8 cellular contexts compared by ENCODE assay signal in the genomic region with DNA sequence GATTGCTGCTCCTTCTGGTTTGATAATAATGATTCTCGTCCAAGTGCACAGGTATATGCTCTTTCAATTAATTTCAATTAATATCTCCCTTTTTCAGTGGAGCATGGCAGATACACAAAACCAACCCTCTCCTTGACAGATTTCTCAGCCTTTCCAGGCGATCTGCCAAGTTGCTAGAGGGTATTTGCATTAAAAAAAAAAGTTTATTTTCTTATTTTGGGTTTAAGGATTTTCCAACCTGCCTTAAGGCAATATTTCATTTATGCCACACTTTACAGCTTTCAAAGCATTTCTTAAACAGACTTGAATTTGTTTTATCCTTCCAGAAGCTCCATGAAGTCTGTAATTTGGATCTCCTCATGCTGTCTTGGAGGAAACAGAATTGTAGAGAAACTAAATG. TPM values are rescaled to one million over a fixed set of nuclear protein-coding genes. Genes with fewer than 3 reads are reported as not detected.
DNase-seq lines count a peak whose midpoint lies in the region; ATAC-seq and TF ChIP-seq lines count a peak whose summit lies in the region.

No MANE protein-coding gene starts in this region.

- intact Hi-C loops in heart left ventricle (cut with DNase I): loop anchor here in 2 of 10 donors (2.0 to 5.0 kb wide), 4 partner anchors 23 to 55 kb away; partner anchors contain the start of gene RPS6KA5 (in 1 of the 2)
- intact Hi-C loops in left ventricle myocardium superior (cut with micrococcal nuclease): no loop called here

- DNase-seq in heart left ventricle: no peak
- no peak for DNase-seq in left ventricle myocardium superior
- no peak for DNase-seq in activated naive CD8-positive, alpha-beta T cell treated with anti-CD3 and anti-CD28 coated beads for 36 hours
- no peak for DNase-seq in upper lobe of left lung
- DNase-seq in activated gamma-delta T cell (lab: John Stamatoyannopoulos, UW): no peak
- DNase-seq in central memory CD4-positive, alpha-beta T cell: no peak

- H3K9me3 Mint-ChIP-seq in activated naive CD8-positive, alpha-beta T cell treated with anti-CD3 and anti-CD28 coated beads for 36 hours: peaks cover 4% of the 10 kb centered on the region

- 56 to 80% (median 73%) methylated on average over 2 of the region's 2 CpGs for WGBS in heart left ventricle, 4 donors
- WGBS in liver: 69% methylated on average over 2 of the region's 2 CpGs
- 54% methylated on average over 2 of the region's 2 CpGs for WGBS in upper lobe of left lung, 2 donors

- TF ChIP-seq RAD21 in liver (IDR thresholded peaks at IDR 0.05): no peak

- TF ChIP-seq EP300 in upper lobe of left lung (IDR thresholded peaks at IDR 0.05): no peak

- H3K36me3 ChIP-seq in heart left ventricle (peaks cover 0 to 26% (median 4%) of the 10 kb centered on the region in 9 donors), liver (ENCODE audit: control insufficient read depth in 4 of 4, insufficient read depth in 3 of 4, low read depth in 1 of 4, low read length in 3 of 4) (peaks cover 0 to 5% (median 1%) of the 10 kb centered on the region in 4 donors), upper lobe of left lung (peaks cover 0 to 6% (median 2%) of the 10 kb centered on the region in 4 donors)

- peaks cover 50% of the 10 kb centered on the region for H3K36me3 Mint-ChIP-seq in activated naive CD8-positive, alpha-beta T cell treated with anti-CD3 and anti-CD28 coated beads for 36 hours

- H3K27me3 Mint-ChIP-seq in activated naive CD8-positive, alpha-beta T cell treated with anti-CD3 and anti-CD28 coated beads for 36 hours: no peaks in the 10 kb centered on the region

- H3K9me3 ChIP-seq in heart left ventricle (peaks cover 0 to 4% (median 0%) of the 10 kb centered on the region in 12 donors), liver (ENCODE audit: control insufficient read depth in 4 of 4, low read length in 3 of 4) (no peaks in the 10 kb centered on the region), upper lobe of left lung (no peaks in the 10 kb centered on the region)

- H3K27ac ChIP-seq in heart left ventricle: peak overlapping the region; percentile 92 to 99 (median 96)
- peak overlapping the region; percentile 94 to 98 for H3K27ac ChIP-seq in liver (ENCODE audit: low read depth in 1 of 2, low read length in 2 of 2)
- H3K27ac ChIP-seq in upper lobe of left lung: peak overlapping the region; percentile 91 to 96 (median 95)

- peaks cover 5 to 60% (median 42%) of the 10 kb centered on the region in 12 donors for H3K4me1 ChIP-seq in heart left ventricle
- peaks cover 13 to 40% (median 31%) of the 10 kb centered on the region in 4 donors for H3K4me1 ChIP-seq in liver (ENCODE audit: control insufficient read depth in 4 of 4, insufficient read depth in 4 of 4, low read length in 3 of 4)
- H3K4me1 ChIP-seq in upper lobe of left lung: peaks cover 24 to 54% (median 38%) of the 10 kb centered on the region in 4 donors

- peak overlapping the region; percentile 96 for H3K27ac Mint-ChIP-seq in activated naive CD8-positive, alpha-beta T cell treated with anti-CD3 and anti-CD28 coated beads for 36 hours

- peaks cover 58% of the 10 kb centered on the region for H3K4me1 Mint-ChIP-seq in activated naive CD8-positive, alpha-beta T cell treated with anti-CD3 and anti-CD28 coated beads for 36 hours

- H3K27me3 ChIP-seq in heart left ventricle: no peaks in the 10 kb centered on the region
- no peaks in the 10 kb centered on the region for H3K27me3 ChIP-seq in liver (ENCODE audit: control insufficient read depth in 4 of 4, insufficient read depth in 4 of 4, low read length in 3 of 4)
- no peaks in the 10 kb centered on the region for H3K27me3 ChIP-seq in upper lobe of left lung

- H3K4me3 Mint-ChIP-seq in activated naive CD8-positive, alpha-beta T cell treated with anti-CD3 and anti-CD28 coated beads for 36 hours: peak overlapping the region; percentile 99

- H3K9ac ChIP-seq in liver (ENCODE audit: low read depth in 1 of 2, low read length in 2 of 2): peak overlapping the region in 1 of 2 donors; percentile 28

- no peak for ATAC-seq in heart left ventricle
- ATAC-seq in left ventricle myocardium superior: no peak
- ATAC-seq in upper lobe of left lung (ENCODE audit: low FRiP score in 2 of 2): no peak
- ATAC-seq in GM19395 (IDR thresholded peaks at IDR 0.05; ENCODE audit: unreplicated experiment): no peak

- H3K4me3 ChIP-seq in heart left ventricle: peak overlapping the region in 11 of 12 donors; percentile 64 to 92 (median 77)
- H3K4me3 ChIP-seq in liver (ENCODE audit: low read depth in 1 of 3, low read length in 3 of 3): peak overlapping the region; percentile 72 to 89 (median 87)
- peak overlapping the region in 3 of 4 donors; percentile 58 to 63 (median 59) for H3K4me3 ChIP-seq in upper lobe of left lung

- TF ChIP-seq CTCF in heart left ventricle (IDR thresholded peaks at IDR 0.05) (no peak), liver (IDR thresholded peaks at IDR 0.05; ENCODE audit: low read depth, low read length, missing input control) (no peak), upper lobe of left lung (IDR thresholded peaks at IDR 0.05) (no peak)

- TF ChIP-seq POLR2A in heart left ventricle (IDR thresholded peaks at IDR 0.05): no peak
- no peak for TF ChIP-seq POLR2A in upper lobe of left lung (IDR thresholded peaks at IDR 0.05)

TF ChIP-seq in liver, 16 proteins besides CTCF, POLR2A, EP300 and RAD21 (continues in another document):
- TF ChIP-seq MAX (IDR thresholded peaks at IDR 0.05) (no peak), FOXA1 (IDR thresholded peaks at IDR 0.05) (no peak), FOXA2 (IDR thresholded peaks at IDR 0.05) (no peak), GABPA (IDR thresholded peaks at IDR 0.05 in 1 of 2, conservative IDR thresholded peaks at IDR 0.05 in 1 of 2) (no peak), HNF4A (conservative IDR thresholded peaks at IDR 0.05) (no peak), HNF4G (IDR thresholded peaks at IDR 0.05) (no peak), NR2F2 (IDR thresholded peaks at IDR 0.05) (no peak), SP1 (IDR thresholded peaks at IDR 0.05) (no peak), ATF3 (IDR thresholded peaks at IDR 0.05) (no peak), RXRA (IDR thresholded peaks at IDR 0.05) (no peak), JUND (IDR thresholded peaks at IDR 0.05) (no peak)
- TF ChIP-seq, protein P1, sequence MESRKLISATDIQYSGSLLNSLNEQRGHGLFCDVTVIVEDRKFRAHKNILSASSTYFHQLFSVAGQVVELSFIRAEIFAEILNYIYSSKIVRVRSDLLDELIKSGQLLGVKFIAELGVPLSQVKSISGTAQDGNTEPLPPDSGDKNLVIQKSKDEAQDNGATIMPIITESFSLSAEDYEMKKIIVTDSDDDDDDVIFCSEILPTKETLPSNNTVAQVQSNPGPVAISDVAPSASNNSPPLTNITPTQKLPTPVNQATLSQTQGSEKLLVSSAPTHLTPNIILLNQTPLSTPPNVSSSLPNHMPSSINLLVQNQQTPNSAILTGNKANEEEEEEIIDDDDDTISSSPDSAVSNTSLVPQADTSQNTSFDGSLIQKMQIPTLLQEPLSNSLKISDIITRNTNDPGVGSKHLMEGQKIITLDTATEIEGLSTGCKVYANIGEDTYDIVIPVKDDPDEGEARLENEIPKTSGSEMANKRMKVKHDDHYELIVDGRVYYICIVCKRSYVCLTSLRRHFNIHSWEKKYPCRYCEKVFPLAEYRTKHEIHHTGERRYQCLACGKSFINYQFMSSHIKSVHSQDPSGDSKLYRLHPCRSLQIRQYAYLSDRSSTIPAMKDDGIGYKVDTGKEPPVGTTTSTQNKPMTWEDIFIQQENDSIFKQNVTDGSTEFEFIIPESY (IDR thresholded peaks at IDR 0.05): no peak

RNA-seq across cellular contexts. Expression of gene DGLUCY, which starts 2.1 kb away (rescaled TPM):
- total RNA-seq in heart left ventricle (100 to 1,000 TPM; 120 to 234 (median 184) TPM), left ventricle myocardium superior (254 TPM), liver (10 to 100 TPM; 26.1 to 58.1 TPM), upper lobe of left lung (100 to 1,000 TPM in 2 of 6 donors, 10 to 100 TPM in 4; 54.7 to 141 (median 80.3) TPM)
- polyA plus RNA-seq in heart left ventricle (100 to 1,000 TPM in 1 of 2 donors, 10 to 100 TPM in 1; 53.7 to 128 TPM), liver (10 to 100 TPM; 17.9 to 23.6 TPM)
- total RNA-seq in activated naive CD8-positive, alpha-beta T cell treated with anti-CD3 and anti-CD28 coated beads for 36 hours: 10 to 100 TPM; 31.9 to 36.1 TPM

RNA-seq across cellular contexts. Expression of gene RPS6KA5, which starts 55.5 kb away (rescaled TPM):
- 10 to 100 TPM in 3 of 9 donors, 1 to 10 TPM in 6; 6.5 to 13.3 (median 8.7) TPM for total RNA-seq in heart left ventricle
- polyA plus RNA-seq in heart left ventricle: 1 to 10 TPM in 1 of 2 donors, under 1 TPM in 1; 0.72 to 1.8 TPM
- total RNA-seq in left ventricle myocardium superior: 11.9 TPM
- total RNA-seq in activated naive CD8-positive, alpha-beta T cell treated with anti-CD3 and anti-CD28 coated beads for 36 hours: 10 to 100 TPM; 10.1 to 13.1 TPM
- total RNA-seq in liver: 1 to 10 TPM; 1.4 to 2.3 TPM
- 1 to 10 TPM in 1 of 2 donors, under 1 TPM in 1; 0.52 to 1.1 TPM for polyA plus RNA-seq in liver
- total RNA-seq in upper lobe of left lung: 10 to 100 TPM in 3 of 6 donors, 1 to 10 TPM in 3; 4.3 to 17.8 (median 10.2) TPM
